Comparison of ENCODE assay signal across 22 cellular contexts in genomic region chr16:66919569-66920472, GRCh38. TPM values are rescaled to one million over a fixed set of nuclear protein-coding genes. Genes with fewer than 3 reads are reported as not detected.
DNase-seq lines count a peak whose midpoint lies in the region; ATAC-seq, FAIRE-seq and TF ChIP-seq lines count a peak whose summit lies in the region.
"Had no signal": no experiment of that assay in that cellular context is flagged by ENCODE, and none has a peak within 500 bp of the region (broad histone marks: within the 10 kb centered on the region; RNA-seq: fewer than 3 reads in every experiment).

No MANE protein-coding gene starts in this region.

- TF ChIP-seq CTCF in HepG2 (CRISPR knock-in tag; IDR thresholded peaks at IDR 0.05) (no peak), right lobe of liver (IDR thresholded peaks at IDR 0.05) (no peak), lung (IDR thresholded peaks at IDR 0.05; ENCODE audit: control extremely low read depth, extremely low read depth) (no peak), adrenal gland (IDR thresholded peaks at IDR 0.05) (no peak)

- no peak overlapping the region for H2AFZ ChIP-seq in HepG2 (ENCODE audit: low read length)

- H3K36me3 ChIP-seq in HepG2 (replicated peaks in 1 of 2; ENCODE audit: control insufficient read depth in 1 of 2, insufficient read depth in 2 of 2, low read length in 2 of 2), result no peaks in the 10 kb centered on the region
- no peaks in the 10 kb centered on the region for H3K36me3 ChIP-seq in right lobe of liver
- H3K36me3 ChIP-seq in lung (ENCODE audit: control insufficient read depth in 2 of 2, insufficient read depth in 2 of 2, low read length in 2 of 2), result no peaks in the 10 kb centered on the region
- no peaks in the 10 kb centered on the region for H3K36me3 ChIP-seq in adrenal gland (replicated peaks in 1 of 2)
- H3K36me3 ChIP-seq: neutrophil had no signal

- H3K9ac ChIP-seq in HepG2 (ENCODE audit: insufficient read depth, low read depth, low read length), result no peak overlapping the region

- no peak for DNase-seq in HepG2 (ENCODE audit: low spot score)
- no peak for DNase-seq in right lobe of liver
- DNase-seq in lung (ENCODE audit: low spot score), result no peak
- DNase-seq in adrenal gland, result no peak
- DNase-seq in activated CD4-positive, CD25-positive, alpha-beta regulatory T cell (lab: John Stamatoyannopoulos, UW), result no peak
- no peak for DNase-seq in NCI-H1092 (lab: John Stamatoyannopoulos, UW)
- DNase-seq: activated CD4-positive, alpha-beta T cell treated with anti-CD3 and anti-CD28 coated beads, Interleukin-2, amount 10 ng/mL, durations not matched to agents 24 days and 14 days; Calu3; effector memory CD4-positive, alpha-beta T cell; KBM-7; lower lobe of right lung; NCI-H1694 treated with DMSO at 0.1 percent for 48 hours; NCI-H748 treated with DMSO at 0.1 percent for 48 hours; OCI-M1; SIG-M5; stimulated activated CD4-positive, alpha-beta T cell treated with anti-CD3 and anti-CD28 coated beads, Interleukin-12 subunit alpha, Interleukin-12 subunit beta, amount 100 ng/mL, for 4 hours had no signal

- H3K27me3 ChIP-seq in HepG2 (ENCODE audit: control insufficient read depth in 1 of 2, insufficient read depth in 2 of 2, low read length in 2 of 2), result peaks cover 0 to 4% of the 10 kb centered on the region in 2 experiments; a peak in 3 of 5 replicates
- H3K27me3 ChIP-seq in right lobe of liver, result no peaks in the 10 kb centered on the region
- H3K27me3 ChIP-seq in lung (ENCODE audit: control insufficient read depth, insufficient read depth), result no peaks in the 10 kb centered on the region
- no peaks in the 10 kb centered on the region for H3K27me3 ChIP-seq in adrenal gland

- no peak for TF ChIP-seq EP300 in HepG2 (IDR thresholded peaks at IDR 0.05; ENCODE audit: low read depth in 2 of 2, low read length in 2 of 2)
- TF ChIP-seq EP300 in HepG2 (CRISPR knock-in tag; IDR thresholded peaks at IDR 0.05; ENCODE audit: borderline replicate concordance), result no peak

- CTCF ChIA-PET in HepG2 (lab: Yijun Ruan, JAX; ENCODE audit: low intra/inter-chr PET ratio, low total read pairs), result no interaction called here

- no peak for FAIRE-seq in HepG2 (lab: Jason Lieb, UNC)
- FAIRE-seq: A204.1, H1 had no signal

- peak overlapping the region; percentile 64; the same call in 1 of the 2 replicates for H3K4me2 ChIP-seq in HepG2 (ENCODE audit: low read depth, low read length)

- peaks cover 34% of the 10 kb centered on the region for H3K4me1 ChIP-seq in HepG2 (ENCODE audit: insufficient read depth, low read length)
- H3K4me1 ChIP-seq in right lobe of liver, result no peaks in the 10 kb centered on the region
- H3K4me1 ChIP-seq in lung (ENCODE audit: control insufficient read depth in 2 of 2, insufficient read depth in 2 of 2, low read length in 2 of 2), result no peaks in the 10 kb centered on the region
- H3K4me1 ChIP-seq in adrenal gland (replicated peaks in 1 of 2), result peaks cover 4 to 6% of the 10 kb centered on the region in 2 donors

- WGBS in HepG2 (ENCODE audit: low lambda C conversion rate), result 26% methylated on average over 7 of the region's 7 CpGs
- 64% methylated on average over 4 of the region's 7 CpGs for WGBS in right lobe of liver (ENCODE audit: insufficient coverage, low coverage, low lambda C conversion rate, missing lambda C conversion rate)
- 77 to 78% methylated on average over 7 of the region's 7 CpGs for WGBS in lung, 2 donors
- WGBS in adrenal gland, 4 donors, result 46 to 65% (median 62%) methylated on average over 4 to 7 of the region's 7 CpGs

- H3K79me2 ChIP-seq in HepG2 (ENCODE audit: insufficient read depth, low read length), result no peaks in the 10 kb centered on the region

- H4K20me1 ChIP-seq in HepG2 (ENCODE audit: insufficient read depth, low read length), result no peaks in the 10 kb centered on the region

- H3K27ac ChIP-seq in HepG2 (ENCODE audit: extremely low read length, insufficient read depth, low read length), result no peak overlapping the region
- no peak overlapping the region for H3K27ac ChIP-seq in right lobe of liver
- H3K27ac ChIP-seq in lung (ENCODE audit: low read depth in 1 of 2, low read length in 1 of 2), result peak overlapping the region; percentile 22 to 77
- no peak overlapping the region for H3K27ac ChIP-seq in adrenal gland
- H3K27ac ChIP-seq: lower lobe of right lung, neutrophil had no signal

- TF ChIP-seq RAD21 in HepG2 (CRISPR knock-in tag; IDR thresholded peaks at IDR 0.05), result no peak

- H3K9me3 ChIP-seq in HepG2 (ENCODE audit: low read length), result no peaks in the 10 kb centered on the region
- no peaks in the 10 kb centered on the region for H3K9me3 ChIP-seq in right lobe of liver
- H3K9me3 ChIP-seq in lung (ENCODE audit: control insufficient read depth in 2 of 2, insufficient read depth in 1 of 2, low read length in 1 of 2), result no peaks in the 10 kb centered on the region
- H3K9me3 ChIP-seq in adrenal gland (replicated peaks in 1 of 3), result no peaks in the 10 kb centered on the region
- H3K9me3 ChIP-seq: lower lobe of right lung, neutrophil had no signal

- no peak for ATAC-seq in HepG2
- ATAC-seq in right lobe of liver, result no peak
- no peak for ATAC-seq in lung (ENCODE audit: insufficient read depth, low FRiP score)
- ATAC-seq: activated naive CD4-positive, alpha-beta T cell treated with anti-CD3 and anti-CD28 coated beads, Interleukin-2, amount 50 U/mL, for 72 hours; lower lobe of right lung had no signal

- in situ Hi-C loops in HepG2 (cut with HindIII; ENCODE audit: extremely low pct_ligation_motif_present, low pct_unique_long_range_greater_than_20kb), result no loop called here

- intact Hi-C loops in HepG2 (cut with micrococcal nuclease; ENCODE audit: unreplicated experiment), result no loop called here
- intact Hi-C loops in right lobe of liver (cut with DNase I), result no loop called here
- intact Hi-C loops in adrenal gland (cut with DNase I), result no loop called here

- H3K4me3 ChIP-seq in HepG2 (replicated peaks in 1 of 3; ENCODE audit: insufficient read depth in 1 of 3, low read depth in 2 of 3, low read length in 3 of 3), result no peak overlapping the region
- H3K4me3 ChIP-seq in right lobe of liver, result no peak overlapping the region
- H3K4me3 ChIP-seq in lung, result no peak overlapping the region
- no peak overlapping the region for H3K4me3 ChIP-seq in adrenal gland
- H3K4me3 ChIP-seq: lower lobe of right lung had no signal

- TF ChIP-seq POLR2A in HepG2 (IDR thresholded peaks at IDR 0.05; ENCODE audit: insufficient read depth in 1 of 2, low read depth in 2 of 2, low read length in 2 of 2), result no peak
- no peak for TF ChIP-seq POLR2A in right lobe of liver (IDR thresholded peaks at IDR 0.05)
- TF ChIP-seq POLR2A in adrenal gland (IDR thresholded peaks at IDR 0.05), result no peak

- POLR2A ChIA-PET in HepG2 (lab: Yijun Ruan, JAX), result interaction anchor here (1.8 to 7.3 kb wide), 5 partner anchors 10 to 18 kb away, joined by 5 to 86 read pairs (median 11); partner anchors contain the start of gene CIAO2B

- BruUV-seq in HepG2 (replicated peaks; lab: Mats Ljungman, UMichigan), result no TSS peak

RNA-seq across cellular contexts. Expression of gene CDH16, which starts 1.1 kb away (rescaled TPM):
- 3.2 and 3.9 TPM in 2 replicates for total RNA-seq in HepG2 (2016; rRNA removed; fragmentation: Illumina TruSeq; extraction: Trizol)
- 0.30 and 0.53 TPM in 2 replicates for total RNA-seq in HepG2 (2016; cell fraction: cytosol; rRNA removed; fragmentation: Illumina TruSeq; extraction: Trizol; ENCODE audit: low read depth)
- 1.7 and 4.2 TPM in 2 replicates for total RNA-seq in HepG2 (2016; cell fraction: insoluble cytoplasmic fraction; rRNA removed; fragmentation: Illumina TruSeq; extraction: Trizol)
- 0.96 and 1.3 TPM in 2 replicates for total RNA-seq in HepG2 (2016; cell fraction: membrane; rRNA removed; fragmentation: Illumina TruSeq; extraction: Trizol)
- 3.7 and 4.8 TPM in 2 replicates for total RNA-seq in HepG2 (2016; cell fraction: nucleus; rRNA removed; fragmentation: Illumina TruSeq; extraction: Trizol)
- polyA plus RNA-seq in HepG2 (2011; rRNA removed), result 2.7 and 5.3 TPM in 2 replicates
- polyA plus RNA-seq in HepG2 (2011; cell fraction: cytosol; rRNA removed), result 2.4 and 2.7 TPM in 2 replicates
- polyA plus RNA-seq in HepG2 (2011; cell fraction: nucleus; rRNA removed), result 16.0 and 18.1 TPM in 2 replicates
- polyA plus RNA-seq in HepG2 (2012), result 4.3 and 7.8 TPM in 2 replicates
- 0.38 and 0.63 TPM in 2 replicates for polyA plus RNA-seq in HepG2 (2016; cell fraction: cytosol; fragmentation: Illumina TruSeq; extraction: Trizol; ENCODE audit: low read depth)
- 1.7 and 2.0 TPM in 2 replicates for polyA plus RNA-seq in HepG2 (2016; cell fraction: insoluble cytoplasmic fraction; fragmentation: Illumina TruSeq; extraction: Trizol; ENCODE audit: low read depth)
- polyA plus RNA-seq in HepG2 (2016; cell fraction: membrane; fragmentation: Illumina TruSeq; extraction: Trizol; ENCODE audit: low read depth), result 1.2 TPM in 2 replicates
- 7.5 and 8.9 TPM in 2 replicates for polyA plus RNA-seq in HepG2 (2016; cell fraction: nucleus; fragmentation: Illumina TruSeq; extraction: Trizol; ENCODE audit: insufficient read depth, low read depth)
- polyA minus RNA-seq in HepG2 (2011; rRNA and poly(A)+ RNA removed; ENCODE audit: low replicate concordance), result 0.23 and 7.1 TPM in 2 replicates
- polyA minus RNA-seq in HepG2 (2011; cell fraction: cytosol; rRNA and poly(A)+ RNA removed), result 1.1 and 2.2 TPM in 2 replicates
- 2.7 and 3.3 TPM in 2 replicates for polyA minus RNA-seq in HepG2 (2011; cell fraction: nucleus; rRNA and poly(A)+ RNA removed)
- under 1 TPM in 4 of 6 experiments, not detected in 2; 0.07 to 0.47 (median 0.22) TPM for total RNA-seq in right lobe of liver
- 1 to 10 TPM in 1 of 2 donors, under 1 TPM in 1; 0.64 to 1.7 TPM for total RNA-seq in lung
- polyA plus RNA-seq in lung, result under 1 TPM in 1 of 2 donors, not detected in 1; 0.25 TPM
- total RNA-seq in adrenal gland, result under 1 TPM in 1 of 8 donors, not detected in 7; 0.69 TPM
- polyA plus RNA-seq in adrenal gland, result not detected
- total RNA-seq: activated CD4-positive, alpha-beta T cell treated with anti-CD3 and anti-CD28 coated beads, Interleukin-2, amount 10 ng/mL, durations not matched to agents 24 days and 14 days; activated naive CD4-positive, alpha-beta T cell treated with anti-CD3 and anti-CD28 coated beads, Interleukin-2, amount 50 U/mL, for 72 hours; Calu3; H1; lower lobe of right lung; T-helper 1 cell treated with Interleukin-12 subunit alpha and Interleukin-12 subunit beta and Interleukin-4 antibody, amounts not matched to agents 30 ng/mL and 1 ng/mL, for 36 hours had no signal
- polyA plus RNA-seq: BJ, H1 had no signal

RNA-seq across cellular contexts. Expression of gene RRAD, which starts 5.5 kb away (rescaled TPM):
- total RNA-seq in HepG2 (2016; rRNA removed; fragmentation: Illumina TruSeq; extraction: Trizol), result 0.80 and 1.0 TPM in 2 replicates
- not detected in 2 replicates for total RNA-seq in HepG2 (2016; cell fraction: cytosol; rRNA removed; fragmentation: Illumina TruSeq; extraction: Trizol; ENCODE audit: low read depth)
- total RNA-seq in HepG2 (2016; cell fraction: insoluble cytoplasmic fraction; rRNA removed; fragmentation: Illumina TruSeq; extraction: Trizol), result 0.49 and 1.3 TPM in 2 replicates
- 0.21 and 0.34 TPM in 2 replicates for total RNA-seq in HepG2 (2016; cell fraction: membrane; rRNA removed; fragmentation: Illumina TruSeq; extraction: Trizol)
- total RNA-seq in HepG2 (2016; cell fraction: nucleus; rRNA removed; fragmentation: Illumina TruSeq; extraction: Trizol), result 0.68 and 0.75 TPM in 2 replicates
- 1.1 TPM in 2 replicates for polyA plus RNA-seq in HepG2 (2011; rRNA removed)
- 0.95 and 1.5 TPM in 2 replicates for polyA plus RNA-seq in HepG2 (2011; cell fraction: cytosol; rRNA removed)
- polyA plus RNA-seq in HepG2 (2011; cell fraction: nucleus; rRNA removed), result 2.5 and 3.2 TPM in 2 replicates
- polyA plus RNA-seq in HepG2 (2012), result 0.30 and 0.93 TPM in 2 replicates
- polyA plus RNA-seq in HepG2 (2016; cell fraction: cytosol; fragmentation: Illumina TruSeq; extraction: Trizol; ENCODE audit: low read depth), result 0.19 and 0.25 TPM in 2 replicates
- 0.72 and 1.1 TPM in 2 replicates for polyA plus RNA-seq in HepG2 (2016; cell fraction: insoluble cytoplasmic fraction; fragmentation: Illumina TruSeq; extraction: Trizol; ENCODE audit: low read depth)
- 0.26 and 0.29 TPM in 2 replicates for polyA plus RNA-seq in HepG2 (2016; cell fraction: membrane; fragmentation: Illumina TruSeq; extraction: Trizol; ENCODE audit: low read depth)
- polyA plus RNA-seq in HepG2 (2016; cell fraction: nucleus; fragmentation: Illumina TruSeq; extraction: Trizol; ENCODE audit: insufficient read depth, low read depth), result 1.2 and 1.5 TPM in 2 replicates
- polyA minus RNA-seq in HepG2 (2011; rRNA and poly(A)+ RNA removed; ENCODE audit: low replicate concordance), result 0.16 and 1.7 TPM in 2 replicates
- polyA minus RNA-seq in HepG2 (2011; cell fraction: cytosol; rRNA and poly(A)+ RNA removed), result 1.1 TPM in 1 of 2 replicates, not detected in the other
- 0.37 and 0.90 TPM in 2 replicates for polyA minus RNA-seq in HepG2 (2011; cell fraction: nucleus; rRNA and poly(A)+ RNA removed)
- total RNA-seq in right lobe of liver, result 1 to 10 TPM in 3 of 6 experiments, under 1 TPM in 2, not detected in 1; 0.51 to 7.7 (median 3.0) TPM
- total RNA-seq in lung, result 10 to 100 TPM; 35.4 to 36.0 TPM
- 10 to 100 TPM; 31.8 to 42.3 TPM for polyA plus RNA-seq in lung
- 10 to 100 TPM in 5 of 8 donors, 1 to 10 TPM in 3; 6.3 to 46.1 (median 18.0) TPM for total RNA-seq in adrenal gland
- polyA plus RNA-seq in adrenal gland, result 10 to 100 TPM in 2 of 3 donors, under 1 TPM in 1; 0.66 to 52.5 (median 15.6) TPM
- total RNA-seq: H1 had no signal

RNA-seq across cellular contexts. Expression of gene CIAO2B, which starts 14.4 kb away (rescaled TPM):
- total RNA-seq in HepG2 (2016; rRNA removed; fragmentation: Illumina TruSeq; extraction: Trizol) (157 and 174 TPM in 2 replicates), right lobe of liver (100 to 1,000 TPM in 2 of 6 experiments, 10 to 100 TPM in 4; 40.6 to 111 (median 47.4) TPM), lung (10 to 100 TPM; 48.8 to 79.7 TPM), adrenal gland (100 to 1,000 TPM in 2 of 8 donors, 10 to 100 TPM in 6; 80.7 to 177 (median 92.2) TPM)
- 112 and 125 TPM in 2 replicates for total RNA-seq in HepG2 (2016; cell fraction: cytosol; rRNA removed; fragmentation: Illumina TruSeq; extraction: Trizol; ENCODE audit: low read depth)
- total RNA-seq in HepG2 (2016; cell fraction: insoluble cytoplasmic fraction; rRNA removed; fragmentation: Illumina TruSeq; extraction: Trizol), result 157 and 172 TPM in 2 replicates
- 121 and 136 TPM in 2 replicates for total RNA-seq in HepG2 (2016; cell fraction: membrane; rRNA removed; fragmentation: Illumina TruSeq; extraction: Trizol)
- total RNA-seq in HepG2 (2016; cell fraction: nucleus; rRNA removed; fragmentation: Illumina TruSeq; extraction: Trizol), result 52.6 and 58.0 TPM in 2 replicates
- polyA plus RNA-seq in HepG2 (2011; rRNA removed) (293 and 323 TPM in 2 replicates), lung (100 to 1,000 TPM; 238 to 257 TPM), adrenal gland (100 to 1,000 TPM; 137 to 258 (median 141) TPM)
- 297 and 385 TPM in 2 replicates for polyA plus RNA-seq in HepG2 (2011; cell fraction: cytosol; rRNA removed)
- polyA plus RNA-seq in HepG2 (2011; cell fraction: nucleus; rRNA removed), result 155 and 174 TPM in 2 replicates
- polyA plus RNA-seq in HepG2 (2012), result 123 and 148 TPM in 2 replicates
- polyA plus RNA-seq in HepG2 (2016; cell fraction: cytosol; fragmentation: Illumina TruSeq; extraction: Trizol; ENCODE audit: low read depth), result 115 and 148 TPM in 2 replicates
- 172 and 184 TPM in 2 replicates for polyA plus RNA-seq in HepG2 (2016; cell fraction: insoluble cytoplasmic fraction; fragmentation: Illumina TruSeq; extraction: Trizol; ENCODE audit: low read depth)
- 126 and 141 TPM in 2 replicates for polyA plus RNA-seq in HepG2 (2016; cell fraction: membrane; fragmentation: Illumina TruSeq; extraction: Trizol; ENCODE audit: low read depth)
- 111 and 112 TPM in 2 replicates for polyA plus RNA-seq in HepG2 (2016; cell fraction: nucleus; fragmentation: Illumina TruSeq; extraction: Trizol; ENCODE audit: insufficient read depth, low read depth)
- 172 and 255 TPM in 2 replicates for polyA minus RNA-seq in HepG2 (2011; rRNA and poly(A)+ RNA removed; ENCODE audit: low replicate concordance)
- polyA minus RNA-seq in HepG2 (2011; cell fraction: cytosol; rRNA and poly(A)+ RNA removed), result 61.5 and 83.0 TPM in 2 replicates
- polyA minus RNA-seq in HepG2 (2011; cell fraction: nucleus; rRNA and poly(A)+ RNA removed), result 19.1 and 27.6 TPM in 2 replicates

RNA-seq across cellular contexts. Expression of gene CES2, which starts 15.5 kb away (rescaled TPM):
- total RNA-seq in HepG2 (2016; rRNA removed; fragmentation: Illumina TruSeq; extraction: Trizol), result 35.1 and 63.8 TPM in 2 replicates
- 12.7 and 15.0 TPM in 2 replicates for total RNA-seq in HepG2 (2016; cell fraction: cytosol; rRNA removed; fragmentation: Illumina TruSeq; extraction: Trizol; ENCODE audit: low read depth)
- 29.8 and 64.2 TPM in 2 replicates for total RNA-seq in HepG2 (2016; cell fraction: insoluble cytoplasmic fraction; rRNA removed; fragmentation: Illumina TruSeq; extraction: Trizol)
- total RNA-seq in HepG2 (2016; cell fraction: membrane; rRNA removed; fragmentation: Illumina TruSeq; extraction: Trizol), result 28.1 and 29.2 TPM in 2 replicates
- total RNA-seq in HepG2 (2016; cell fraction: nucleus; rRNA removed; fragmentation: Illumina TruSeq; extraction: Trizol), result 66.6 and 67.9 TPM in 2 replicates
- polyA plus RNA-seq in HepG2 (2011; rRNA removed), result 50.6 and 69.7 TPM in 2 replicates
- polyA plus RNA-seq in HepG2 (2011; cell fraction: cytosol; rRNA removed), result 53.6 and 111 TPM in 2 replicates
- polyA plus RNA-seq in HepG2 (2011; cell fraction: nucleus; rRNA removed), result 91.0 and 105 TPM in 2 replicates
- polyA plus RNA-seq in HepG2 (2012), result 35.0 and 38.8 TPM in 2 replicates
- 8.2 and 8.4 TPM in 2 replicates for polyA plus RNA-seq in HepG2 (2016; cell fraction: cytosol; fragmentation: Illumina TruSeq; extraction: Trizol; ENCODE audit: low read depth)
- 34.3 and 41.4 TPM in 2 replicates for polyA plus RNA-seq in HepG2 (2016; cell fraction: insoluble cytoplasmic fraction; fragmentation: Illumina TruSeq; extraction: Trizol; ENCODE audit: low read depth)
- 23.2 and 23.5 TPM in 2 replicates for polyA plus RNA-seq in HepG2 (2016; cell fraction: membrane; fragmentation: Illumina TruSeq; extraction: Trizol; ENCODE audit: low read depth)
- 90.2 and 93.4 TPM in 2 replicates for polyA plus RNA-seq in HepG2 (2016; cell fraction: nucleus; fragmentation: Illumina TruSeq; extraction: Trizol; ENCODE audit: insufficient read depth, low read depth)
- 57.1 and 105 TPM in 2 replicates for polyA minus RNA-seq in HepG2 (2011; rRNA and poly(A)+ RNA removed; ENCODE audit: low replicate concordance)
- 38.1 and 44.7 TPM in 2 replicates for polyA minus RNA-seq in HepG2 (2011; cell fraction: cytosol; rRNA and poly(A)+ RNA removed)
- 58.2 and 81.7 TPM in 2 replicates for polyA minus RNA-seq in HepG2 (2011; cell fraction: nucleus; rRNA and poly(A)+ RNA removed)
- total RNA-seq in right lobe of liver, result 100 to 1,000 TPM; 226 to 357 (median 263) TPM
- 10 to 100 TPM; 24.6 to 51.0 TPM for total RNA-seq in lung
- 10 to 100 TPM; 26.0 to 26.3 TPM for polyA plus RNA-seq in lung
- 100 to 1,000 TPM in 1 of 8 donors, 10 to 100 TPM in 7; 79.6 to 133 (median 90.5) TPM for total RNA-seq in adrenal gland
- polyA plus RNA-seq in adrenal gland, result 100 to 1,000 TPM in 1 of 3 donors, 10 to 100 TPM in 2; 28.8 to 119 (median 57.8) TPM

RNA-seq across cellular contexts. Expression of gene PDP2, which starts 39.5 kb away (rescaled TPM):
- total RNA-seq in HepG2 (2016; rRNA removed; fragmentation: Illumina TruSeq; extraction: Trizol), result 15.8 and 38.2 TPM in 2 replicates
- 1.8 and 2.5 TPM in 2 replicates for total RNA-seq in HepG2 (2016; cell fraction: cytosol; rRNA removed; fragmentation: Illumina TruSeq; extraction: Trizol; ENCODE audit: low read depth)
- 16.2 and 31.7 TPM in 2 replicates for total RNA-seq in HepG2 (2016; cell fraction: insoluble cytoplasmic fraction; rRNA removed; fragmentation: Illumina TruSeq; extraction: Trizol)
- 8.4 and 10.1 TPM in 2 replicates for total RNA-seq in HepG2 (2016; cell fraction: membrane; rRNA removed; fragmentation: Illumina TruSeq; extraction: Trizol)
- total RNA-seq in HepG2 (2016; cell fraction: nucleus; rRNA removed; fragmentation: Illumina TruSeq; extraction: Trizol), result 17.0 and 17.2 TPM in 2 replicates
- polyA plus RNA-seq in HepG2 (2011; rRNA removed), result 12.2 and 12.8 TPM in 2 replicates
- polyA plus RNA-seq in HepG2 (2011; cell fraction: cytosol; rRNA removed), result 8.3 and 11.7 TPM in 2 replicates
- 10.2 and 12.4 TPM in 2 replicates for polyA plus RNA-seq in HepG2 (2011; cell fraction: nucleus; rRNA removed)
- polyA plus RNA-seq in HepG2 (2012), result 7.7 and 9.5 TPM in 2 replicates
- polyA plus RNA-seq in HepG2 (2016; cell fraction: cytosol; fragmentation: Illumina TruSeq; extraction: Trizol; ENCODE audit: low read depth), result 0.66 and 1.1 TPM in 2 replicates
- polyA plus RNA-seq in HepG2 (2016; cell fraction: insoluble cytoplasmic fraction; fragmentation: Illumina TruSeq; extraction: Trizol; ENCODE audit: low read depth), result 17.5 and 18.0 TPM in 2 replicates
- 2.9 and 3.2 TPM in 2 replicates for polyA plus RNA-seq in HepG2 (2016; cell fraction: membrane; fragmentation: Illumina TruSeq; extraction: Trizol; ENCODE audit: low read depth)
- polyA plus RNA-seq in HepG2 (2016; cell fraction: nucleus; fragmentation: Illumina TruSeq; extraction: Trizol; ENCODE audit: insufficient read depth, low read depth), result 19.4 and 23.4 TPM in 2 replicates
- 46.5 and 49.0 TPM in 2 replicates for polyA minus RNA-seq in HepG2 (2011; rRNA and poly(A)+ RNA removed; ENCODE audit: low replicate concordance)
- polyA minus RNA-seq in HepG2 (2011; cell fraction: cytosol; rRNA and poly(A)+ RNA removed), result 10.5 and 12.8 TPM in 2 replicates
- polyA minus RNA-seq in HepG2 (2011; cell fraction: nucleus; rRNA and poly(A)+ RNA removed), result 10.0 and 15.5 TPM in 2 replicates
- total RNA-seq in right lobe of liver, result 10 to 100 TPM in 3 of 6 experiments, 1 to 10 TPM in 3; 5.1 to 15.5 (median 10.8) TPM
- total RNA-seq in lung, result 10 to 100 TPM; 21.3 to 23.0 TPM
- polyA plus RNA-seq in lung, result 1 to 10 TPM; 4.5 to 4.9 TPM
- 10 to 100 TPM in 7 of 8 donors, 1 to 10 TPM in 1; 3.6 to 27.8 (median 13.9) TPM for total RNA-seq in adrenal gland
- 10 to 100 TPM in 1 of 3 donors, 1 to 10 TPM in 2; 1.3 to 12.1 (median 2.7) TPM for polyA plus RNA-seq in adrenal gland

Comparison
In these comparisons a context has a peak if more than half of its experiments do, and no peak if none do; other contexts are left out.
1. H3K27ac ChIP-seq: peak in lung (2 of 2); none in HepG2 (single experiment), right lobe of liver (0 of 3) and adrenal gland (0 of 5).